In the genomic region with DNA sequence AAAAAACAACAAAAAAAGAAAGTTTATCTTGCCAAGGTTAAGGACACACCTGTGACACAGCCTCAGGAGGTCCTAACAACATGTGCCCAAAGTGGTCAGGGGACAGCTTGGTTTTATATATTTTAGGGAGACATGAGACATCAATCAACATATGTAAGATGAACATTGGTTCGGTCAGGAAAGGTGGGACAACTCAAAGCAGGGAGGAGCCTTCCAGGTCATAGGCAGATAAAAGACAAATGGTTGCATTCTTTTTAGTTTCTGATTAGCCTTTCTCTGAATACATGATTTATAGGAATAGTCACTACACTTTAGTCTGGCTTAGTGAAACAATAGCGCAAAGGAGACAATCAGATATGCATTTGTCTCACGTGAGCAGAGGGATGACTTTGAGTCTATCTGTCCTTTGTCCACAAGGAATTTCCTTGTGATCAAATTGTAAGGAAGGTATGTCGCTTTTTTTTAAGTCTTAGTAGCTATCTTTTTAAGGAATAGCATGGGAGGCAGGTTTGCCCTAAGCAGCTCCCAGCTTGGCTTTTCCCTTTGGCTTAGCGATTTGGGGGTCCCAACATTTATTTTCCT, we compare ENCODE assay signal across 12 cellular contexts. TPM values are rescaled to one million over a fixed set of nuclear protein-coding genes. Genes with fewer than 3 reads are reported as not detected.
"Had no signal": no experiment of that assay in that cellular context is flagged by ENCODE, and none has a peak within 500 bp of the region (broad histone marks: within the 10 kb centered on the region; RNA-seq: fewer than 3 reads in every experiment).

No MANE protein-coding gene starts in this region.

- H3K9me3 ChIP-seq: HAP-1 had no signal

- H3K4me2 ChIP-seq: GM23338 had no signal

- H3K9me3 Mint-ChIP-seq: GM23338, H9, HFFc6 had no signal

- FAIRE-seq: H1, H54 had no signal

- H3K4me3 Mint-ChIP-seq: GM23338, H9, HFFc6 had no signal

- DNase-seq: GM23248, GOT3, H7, H9, HCEC 1CT, HFFc6 had no signal

- H2AFZ ChIP-seq: GM23248 had no signal

- H3K4me3 ChIP-seq: GM23248, GM23338, HAP-1 had no signal

- H3K9ac ChIP-seq: GM23248 had no signal

- H3K27ac ChIP-seq: GM23248 had no signal

- H3K36me3 ChIP-seq: HAP-1 had no signal

- H3K27ac Mint-ChIP-seq: GM23338, H9, HFFc6 had no signal

- ATAC-seq: GM23338, HCT116 had no signal

RNA-seq across cellular contexts. Expression of a gene that starts 23.3 kb away (rescaled TPM):
- total RNA-seq: GM23248, GM23338, H1, H4, H7, H9, HFFc6 had no signal
- polyA plus RNA-seq: GM23248, GM23338, H1 had no signal
